11 cellular contexts compared by ENCODE assay signal in the genomic region with DNA sequence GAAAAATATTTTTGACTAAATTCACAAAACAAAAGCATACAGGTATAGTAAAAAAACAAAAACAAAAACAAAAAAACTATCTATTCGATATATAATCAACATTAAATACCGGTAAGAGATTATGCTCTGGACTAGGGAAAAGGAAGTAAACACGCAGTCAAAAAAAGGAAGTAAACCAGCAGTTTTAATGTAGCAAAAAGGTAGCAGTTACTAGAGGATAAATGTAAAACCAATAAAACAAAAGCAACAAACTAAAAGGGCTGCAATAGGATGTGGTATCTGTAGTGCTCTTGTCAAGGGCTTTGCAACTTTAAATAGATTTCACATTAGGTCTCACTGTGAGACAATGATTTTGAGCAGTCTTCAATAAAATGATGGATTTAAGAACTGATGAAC. TPM values are rescaled to one million over a fixed set of nuclear protein-coding genes. Genes with fewer than 3 reads are reported as not detected.
DNase-seq lines count a peak whose midpoint lies in the region; ATAC-seq lines count a peak whose summit lies in the region.
"Had no signal": no experiment of that assay in that cellular context is flagged by ENCODE, and none has a peak within 500 bp of the region (broad histone marks: within the 10 kb centered on the region; RNA-seq: fewer than 3 reads in every experiment).

No MANE protein-coding gene starts in this region.

- peak overlapping the region; percentile 34 for H3K9ac ChIP-seq in adipocyte (ENCODE audit: low read length)

- H3K4me1 Mint-ChIP-seq in CD4-positive, alpha-beta memory T cell: peaks cover 46 to 79% (median 58%) of the 10 kb centered on the region in 4 donors
- peaks cover 50 to 72% of the 10 kb centered on the region in 2 donors for H3K4me1 Mint-ChIP-seq in natural killer cell treated with Interleukin-12 subunit alpha and Interleukin-12 subunit beta and Interleukin-15 and Interleukin-18, amount 100 ng/mL, for 72 hours (ENCODE audit: low read depth in 2 of 2)

- peaks cover 65% of the 10 kb centered on the region for H3K4me1 ChIP-seq in CD4-positive, alpha-beta memory T cell (ENCODE audit: insufficient read depth, low read length)
- H3K4me1 ChIP-seq in adipocyte (ENCODE audit: control insufficient read depth, insufficient read depth, low read length): peaks cover 18% of the 10 kb centered on the region

- H3K9me3 ChIP-seq in CD4-positive, alpha-beta memory T cell (ENCODE audit: control insufficient read depth in 1 of 2, low read length in 2 of 2): no peaks in the 10 kb centered on the region
- H3K9me3 ChIP-seq in adipocyte (ENCODE audit: control insufficient read depth, low read length): no peaks in the 10 kb centered on the region

- H3K4me3 Mint-ChIP-seq in CD4-positive, alpha-beta memory T cell: peak overlapping the region; percentile 90 to 97 (median 95)
- peak overlapping the region; percentile 94 for H3K4me3 Mint-ChIP-seq in natural killer cell treated with Interleukin-12 subunit alpha and Interleukin-12 subunit beta and Interleukin-15 and Interleukin-18, amount 100 ng/mL, for 72 hours

- H3K36me3 ChIP-seq in CD4-positive, alpha-beta memory T cell (ENCODE audit: insufficient read depth, low read length): peaks cover 20% of the 10 kb centered on the region
- H3K36me3 ChIP-seq in adipocyte (ENCODE audit: control insufficient read depth, insufficient read depth, low read length, severe bottlenecking): peaks cover 20% of the 10 kb centered on the region

- DNase-seq in CD4-positive, alpha-beta memory T cell: peak in 2 of 5 donors; percentile 21 to 23
- DNase-seq in Kasumi-1 (lab: John Stamatoyannopoulos, UW) (peak; percentile 47 to 52), adipocyte (ENCODE audit: low read depth) (no peak), NCI-H1105 (lab: John Stamatoyannopoulos, UW) (no peak), middle frontal gyrus (ENCODE audit: extremely low spot score, low spot score) (no peak)
- DNase-seq in natural killer cell treated with Interleukin-12 subunit alpha and Interleukin-12 subunit beta and Interleukin-15 and Interleukin-18, amount 100 ng/mL, for 72 hours (ENCODE audit: low spot score): no peak
- DNase-seq: activated effector memory CD4-positive, alpha-beta T cell treated with Interleukin-2 at 50 U/mL for 16 hours; midbrain; SHP77 had no signal

- POLR2A ChIA-PET in CD4-positive, alpha-beta memory T cell (lab: Charles Lee; ENCODE audit: partially characterized antibody): interaction anchor here (1.5 to 3.0 kb wide), 2 partner anchors 10 to 698 kb away, joined by 4 to 25 read pairs; partner anchors contain the start of gene SMPD1

- no peaks in the 10 kb centered on the region for H3K27me3 Mint-ChIP-seq in CD4-positive, alpha-beta memory T cell
- H3K27me3 Mint-ChIP-seq in natural killer cell treated with Interleukin-12 subunit alpha and Interleukin-12 subunit beta and Interleukin-15 and Interleukin-18, amount 100 ng/mL, for 72 hours: no peaks in the 10 kb centered on the region

- H3K27ac ChIP-seq in CD4-positive, alpha-beta memory T cell (ENCODE audit: low read depth, low read length): peak overlapping the region; percentile 82

- ATAC-seq in natural killer cell treated with Interleukin-12 subunit alpha and Interleukin-12 subunit beta and Interleukin-15 and Interleukin-18, amount 100 ng/mL, for 72 hours: no peak
- ATAC-seq in HG02884 (IDR thresholded peaks at IDR 0.05; ENCODE audit: unreplicated experiment) (no peak), HG02885 (IDR thresholded peaks at IDR 0.05; ENCODE audit: poor library complexity, unreplicated experiment) (no peak)

- CTCF ChIA-PET in CD4-positive, alpha-beta memory T cell (lab: Charles Lee; ENCODE audit: partially characterized antibody): no interaction called here

- H3K9me3 Mint-ChIP-seq in CD4-positive, alpha-beta memory T cell: no peaks in the 10 kb centered on the region
- H3K9me3 Mint-ChIP-seq in natural killer cell treated with Interleukin-12 subunit alpha and Interleukin-12 subunit beta and Interleukin-15 and Interleukin-18, amount 100 ng/mL, for 72 hours: no peaks in the 10 kb centered on the region

- H3K4me3 ChIP-seq in CD4-positive, alpha-beta memory T cell (ENCODE audit: low read length in 2 of 2): peak overlapping the region; percentile 53 to 85
- peak overlapping the region; percentile 89 for H3K4me3 ChIP-seq in adipocyte (ENCODE audit: low read length)

- H3K36me3 Mint-ChIP-seq in CD4-positive, alpha-beta memory T cell: peaks cover 37 to 55% of the 10 kb centered on the region in 2 donors
- peaks cover 9% of the 10 kb centered on the region for H3K36me3 Mint-ChIP-seq in natural killer cell treated with Interleukin-12 subunit alpha and Interleukin-12 subunit beta and Interleukin-15 and Interleukin-18, amount 100 ng/mL, for 72 hours

- intact Hi-C loops in CD4-positive, alpha-beta memory T cell (cut with micrococcal nuclease): no loop called here

- no peaks in the 10 kb centered on the region for H3K27me3 ChIP-seq in CD4-positive, alpha-beta memory T cell (ENCODE audit: insufficient read depth, low read length)
- H3K27me3 ChIP-seq in adipocyte (replicated peaks; ENCODE audit: control insufficient read depth, insufficient read depth, low read length): no peaks in the 10 kb centered on the region

- peak overlapping the region; percentile 93 to 97 (median 95) for H3K27ac Mint-ChIP-seq in CD4-positive, alpha-beta memory T cell
- H3K27ac Mint-ChIP-seq in natural killer cell treated with Interleukin-12 subunit alpha and Interleukin-12 subunit beta and Interleukin-15 and Interleukin-18, amount 100 ng/mL, for 72 hours: peak overlapping the region; percentile 84 to 91

RNA-seq across cellular contexts. Expression of gene TRIM22, which starts 2.4 kb away (rescaled TPM):
- 100 to 1,000 TPM; 349 to 353 TPM for total RNA-seq in CD4-positive, alpha-beta memory T cell
- 100 to 1,000 TPM; 187 to 190 TPM for polyA plus RNA-seq in CD4-positive, alpha-beta memory T cell
- 100 to 1,000 TPM in 1 of 2 donors, 10 to 100 TPM in 1; 89.3 to 144 TPM for total RNA-seq in natural killer cell treated with Interleukin-12 subunit alpha and Interleukin-12 subunit beta and Interleukin-15 and Interleukin-18, amount 100 ng/mL, for 72 hours

RNA-seq across cellular contexts. Expression of gene TRIM5, which starts 7.1 kb away (rescaled TPM):
- total RNA-seq in CD4-positive, alpha-beta memory T cell: 10 to 100 TPM; 33.9 to 35.5 TPM
- polyA plus RNA-seq in CD4-positive, alpha-beta memory T cell: 1 to 10 TPM; 9.1 to 9.5 TPM
- total RNA-seq in natural killer cell treated with Interleukin-12 subunit alpha and Interleukin-12 subunit beta and Interleukin-15 and Interleukin-18, amount 100 ng/mL, for 72 hours: 10 to 100 TPM; 12.4 to 16.4 TPM

RNA-seq across cellular contexts. Expression of gene OR56B1, which starts 44.3 kb away (rescaled TPM):
- under 1 TPM; 0.44 to 0.61 TPM for total RNA-seq in CD4-positive, alpha-beta memory T cell
- under 1 TPM in 1 of 2 donors, not detected in 1; 0.20 TPM for polyA plus RNA-seq in CD4-positive, alpha-beta memory T cell
- total RNA-seq in natural killer cell treated with Interleukin-12 subunit alpha and Interleukin-12 subunit beta and Interleukin-15 and Interleukin-18, amount 100 ng/mL, for 72 hours: under 1 TPM in 1 of 2 donors, not detected in 1; 0.21 TPM

Comparison
In these comparisons a context has a peak if more than half of its experiments do, and no peak if none do; other contexts are left out.
1. DNase-seq: peak in Kasumi-1 (2 of 2); none in adipocyte (single experiment), natural killer cell treated with Interleukin-12 subunit alpha and Interleukin-12 subunit beta and Interleukin-15 and Interleukin-18, amount 100 ng/mL, for 72 hours (single experiment), NCI-H1105 (single experiment) and middle frontal gyrus (single experiment).